Comparison of ENCODE assay signal across 8 cellular contexts in genomic region chr10:27741173-27742091, GRCh38. TPM values are rescaled to one million over a fixed set of nuclear protein-coding genes. Genes with fewer than 3 reads are reported as not detected.
DNase-seq lines count a peak whose midpoint lies in the region; ATAC-seq, FAIRE-seq and TF ChIP-seq lines count a peak whose summit lies in the region.

No MANE protein-coding gene starts in this region.

- TF ChIP-seq POLR2A in HCT116 (IDR thresholded peaks at IDR 0.05; ENCODE audit: borderline replicate concordance, extremely low read depth, insufficient read depth, insufficient read length): no peak

- TF ChIP-seq RAD21 in HCT116 (IDR thresholded peaks at IDR 0.05; ENCODE audit: low read depth): no peak

- H4K20me1 ChIP-seq in HCT116 (ENCODE audit: insufficient read depth) (no peaks in the 10 kb centered on the region), Karpas-422 (ENCODE audit: insufficient read depth, low read depth, low read length) (no peaks in the 10 kb centered on the region)

- H3K27ac ChIP-seq in HCT116 (ENCODE audit: low read depth, low read length) (peak overlapping the region; percentile 97), iPS-20b (ENCODE audit: low read length) (no peak overlapping the region), Karpas-422 (ENCODE audit: low read length) (no peak overlapping the region)

- H3K4me2 ChIP-seq in HCT116 (ENCODE audit: low read length): peak overlapping the region; percentile 81
- H3K4me2 ChIP-seq in Karpas-422 (ENCODE audit: low read depth, low read length, poor library complexity, severe bottlenecking): no peak overlapping the region

- TF ChIP-seq CTCF in HCT116 (IDR thresholded peaks at IDR 0.05 in 2 of 3, conservative IDR thresholded peaks at IDR 0.05 in 1 of 3; ENCODE audit: borderline replicate concordance in 1 of 3, insufficient read depth in 1 of 3, low read depth in 2 of 3, low read length in 2 of 3) (no peak), D721Med (IDR thresholded peaks at IDR 0.05; ENCODE audit: insufficient read depth, missing control alignments) (no peak)

- peaks cover 44% of the 10 kb centered on the region for H3K79me2 ChIP-seq in HCT116 (ENCODE audit: insufficient read depth, low read length)
- H3K79me2 ChIP-seq in Karpas-422 (ENCODE audit: low read length): no peaks in the 10 kb centered on the region

- peak overlapping the region; percentile 46 to 57 for H3K4me3 ChIP-seq in HCT116 (replicated peaks in 1 of 2; ENCODE audit: low read depth in 1 of 2, low read length in 2 of 2)
- peak overlapping the region; percentile 80 for H3K4me3 ChIP-seq in iPS-20b (ENCODE audit: low read length)
- no peak overlapping the region for H3K4me3 ChIP-seq in Karpas-422 (ENCODE audit: low read length)

- no peaks in the 10 kb centered on the region for H3K9me3 Mint-ChIP-seq in activated naive CD8-positive, alpha-beta T cell treated with anti-CD3 and anti-CD28 coated beads for 36 hours

- H3K27ac Mint-ChIP-seq in activated naive CD8-positive, alpha-beta T cell treated with anti-CD3 and anti-CD28 coated beads for 36 hours: no peak overlapping the region

- RAD21 ChIA-PET in HCT116 (lab: Charles Lee; ENCODE audit: low non-redundant PET in 1 of 2, low total read pairs in 2 of 2, uncharacterized antibody in 2 of 2, unreplicated experiment in 2 of 2): interaction anchor here in 1 of 2 experiments (0.7 kb wide), 1 partner anchor 61 kb away, joined by 3 read pairs; no protein-coding TSS in a partner anchor

- H3K4me3 Mint-ChIP-seq in activated naive CD8-positive, alpha-beta T cell treated with anti-CD3 and anti-CD28 coated beads for 36 hours: peak overlapping the region; percentile 63

- no peaks in the 10 kb centered on the region for H3K36me3 Mint-ChIP-seq in activated naive CD8-positive, alpha-beta T cell treated with anti-CD3 and anti-CD28 coated beads for 36 hours

- DNase-seq in HCT116 (ENCODE audit: low read depth, low spot score): no peak
- no peak for DNase-seq in activated naive CD8-positive, alpha-beta T cell treated with anti-CD3 and anti-CD28 coated beads for 36 hours
- DNase-seq in stimulated activated CD4-positive, alpha-beta T cell treated with anti-CD3 and anti-CD28 coated beads, Interleukin-4, amount 100 ng/mL, for 24 hours: peak; percentile 4
- DNase-seq in D721Med (ENCODE audit: insufficient read length, low spot score): no peak
- DNase-seq in Karpas-422: no peak
- no peak for DNase-seq in Ammon's horn (ENCODE audit: low spot score)

- POLR2A ChIA-PET in HCT116 (lab: Charles Lee): interaction anchor here (1.2 kb wide), 1 partner anchor 500 kb away, joined by 4 read pairs; no protein-coding TSS in a partner anchor

- H3K27me3 ChIP-seq in HCT116 (ENCODE audit: insufficient read depth, low read length) (no peaks in the 10 kb centered on the region), iPS-20b (ENCODE audit: insufficient read depth, low read length) (peaks cover 78% of the 10 kb centered on the region), Karpas-422 (ENCODE audit: low read length) (no peaks in the 10 kb centered on the region)

- H3K36me3 ChIP-seq in HCT116 (ENCODE audit: control insufficient read depth in 1 of 2, insufficient read depth in 2 of 2, low read length in 2 of 2) (peaks cover 0 to 3% of the 10 kb centered on the region in 2 experiments; a peak in 1 of 4 replicates), iPS-20b (ENCODE audit: insufficient read depth, low read depth, low read length) (no peaks in the 10 kb centered on the region), Karpas-422 (ENCODE audit: insufficient read depth, low read length) (no peaks in the 10 kb centered on the region)

- H3K9me2 ChIP-seq in HCT116 (ENCODE audit: insufficient read depth) (no peaks in the 10 kb centered on the region), Karpas-422 (replicated peaks; ENCODE audit: insufficient read depth, low read length) (no peaks in the 10 kb centered on the region)

- H3K4me1 ChIP-seq in HCT116 (ENCODE audit: control insufficient read depth in 1 of 2, insufficient read depth in 2 of 2, low read length in 2 of 2) (peaks cover 13 to 17% of the 10 kb centered on the region in 2 experiments; a peak in 3 of 4 replicates), iPS-20b (ENCODE audit: insufficient read depth, low read length) (peaks cover 6% of the 10 kb centered on the region; the same call in 1 of the 2 replicates), Karpas-422 (ENCODE audit: low read length) (no peaks in the 10 kb centered on the region)

- BruUV-seq in HCT116 (replicated peaks; lab: Mats Ljungman, UMichigan): no TSS peak

- H3K9ac ChIP-seq in HCT116 (ENCODE audit: low read length) (peak overlapping the region; percentile 65), iPS-20b (ENCODE audit: low read depth, low read length) (no peak overlapping the region), Karpas-422 (ENCODE audit: low read length) (no peak overlapping the region)

- ATAC-seq in HCT116 (no peak), GM21576 (IDR thresholded peaks at IDR 0.05; ENCODE audit: unreplicated experiment) (no peak)

- CTCF ChIA-PET in HCT116 (lab: Charles Lee): interaction anchor here (1.9 kb wide), 1 partner anchor 501 kb away, joined by 11 read pairs; no protein-coding TSS in a partner anchor

- intact Hi-C loops in HCT116 (cut with micrococcal nuclease): loop anchor here (2.0 to 5.0 kb wide), 3 partner anchors 436 to 641 kb away; no protein-coding TSS in a partner anchor

- no peaks in the 10 kb centered on the region for H3K9me3 ChIP-seq in HCT116 (ENCODE audit: control insufficient read depth in 1 of 2, insufficient read depth in 1 of 2, low read depth in 1 of 2, low read length in 2 of 2)
- H3K9me3 ChIP-seq in iPS-20b (ENCODE audit: insufficient read depth, low read depth, low read length): no peaks in the 10 kb centered on the region; the same call in 1 of the 2 replicates
- H3K9me3 ChIP-seq in Karpas-422 (ENCODE audit: low read length): no peaks in the 10 kb centered on the region; the same call in 1 of the 2 replicates

- H3K27me3 Mint-ChIP-seq in activated naive CD8-positive, alpha-beta T cell treated with anti-CD3 and anti-CD28 coated beads for 36 hours: peaks cover 64% of the 10 kb centered on the region

- H3K4me1 Mint-ChIP-seq in activated naive CD8-positive, alpha-beta T cell treated with anti-CD3 and anti-CD28 coated beads for 36 hours: peaks cover 21% of the 10 kb centered on the region

- no peak overlapping the region for H2AFZ ChIP-seq in HCT116 (ENCODE audit: low read depth, low read length, poor library complexity, severe bottlenecking)
- H2AFZ ChIP-seq in Karpas-422 (ENCODE audit: low read length): no peak overlapping the region

- no peak for FAIRE-seq in D721Med (lab: Jason Lieb, UNC)

TF ChIP-seq in HCT116, 20 proteins besides CTCF, POLR2A, EP300 and RAD21:
- TF ChIP-seq CEBPB (IDR thresholded peaks at IDR 0.05; ENCODE audit: low read depth) (no peak), EZH2phosphoT487 (IDR thresholded peaks at IDR 0.05; ENCODE audit: borderline replicate concordance) (no peak), ZFX (IDR thresholded peaks at IDR 0.05) (no peak), CBX3 (IDR thresholded peaks at IDR 0.05; ENCODE audit: low read depth) (no peak), ATF3 (IDR thresholded peaks at IDR 0.05) (no peak), EGR1 (IDR thresholded peaks at IDR 0.05; ENCODE audit: low read depth) (no peak), EZH2 (IDR thresholded peaks at IDR 0.05) (no peak), POLR2AphosphoS5 (IDR thresholded peaks at IDR 0.05; ENCODE audit: low read depth, low read length) (no peak), REST (IDR thresholded peaks at IDR 0.05; ENCODE audit: low read depth) (no peak), FOSL1 (IDR thresholded peaks at IDR 0.05; ENCODE audit: low read depth) (no peak)

RNA-seq across cellular contexts. Expression of gene MKX, which starts 4.2 kb away (rescaled TPM):
- total RNA-seq in HCT116 (2021; ENCODE audit: unreplicated experiment): 27.5 TPM
- polyA plus RNA-seq in HCT116 (2012): 19.1 and 21.2 TPM in 2 replicates
- 1 to 10 TPM in 1 of 2 experiments, under 1 TPM in 1; 0.58 to 1.1 TPM for total RNA-seq in activated naive CD8-positive, alpha-beta T cell treated with anti-CD3 and anti-CD28 coated beads for 36 hours
- not detected in 2 replicates for total RNA-seq in Karpas-422 (2014; rRNA removed; shearing (Covaris generic); ENCODE audit: low replicate concordance)

Comparison
In these comparisons a context has a peak if more than half of its experiments do, and no peak if none do; other contexts are left out.
1. RNA of gene MKX, which starts 4.2 kb away (total RNA-seq): 27.5 TPM in HCT116 (single experiment); 0.58 to 1.1 TPM in activated naive CD8-positive, alpha-beta T cell treated with anti-CD3 and anti-CD28 coated beads for 36 hours and not detected in Karpas-422; every median in the first group is over 10 times any median in the second.